In genomic region chr14:105422695-105423487, GRCh38 we compare ENCODE assay signal across 11 cellular contexts. TPM values are rescaled to one million over a fixed set of nuclear protein-coding genes. Genes with fewer than 3 reads are reported as not detected.
A peak's percentile ranks its signal among the peaks of the same experiment; 100 is the strongest.
DNase-seq lines count a peak whose midpoint lies in the region; ATAC-seq and TF ChIP-seq lines count a peak whose summit lies in the region.
"Had no signal": no experiment of that assay in that cellular context is flagged by ENCODE, and none has a peak within 500 bp of the region (broad histone marks: within the 10 kb centered on the region; RNA-seq: fewer than 3 reads in every experiment).

No MANE protein-coding gene starts in this region.

- peak overlapping the region; percentile 81 for H3K4me3 Mint-ChIP-seq in activated CD4-positive, alpha-beta T cell treated with anti-CD3 and anti-CD28 coated beads for 36 hours

- intact Hi-C loops in activated CD4-positive, alpha-beta T cell treated with anti-CD3 and anti-CD28 coated beads for 36 hours (cut with DNase I, micrococcal nuclease) = loop anchor here in 1 of 2 experiments (5.0 kb wide), 1 partner anchor 49 kb away; the partner anchor contains the start of gene CRIP2
- intact Hi-C loops in Right ventricle myocardium superior (cut with DNase I) = no loop called here
- intact Hi-C loops in prostate gland (cut with DNase I) = no loop called here

- H3K4me1 ChIP-seq in prostate gland (replicated peaks) (peaks cover 9% of the 10 kb centered on the region), GM23248 (ENCODE audit: insufficient read depth) (no peaks in the 10 kb centered on the region)

- H3K27ac Mint-ChIP-seq in activated CD4-positive, alpha-beta T cell treated with anti-CD3 and anti-CD28 coated beads for 36 hours = peak overlapping the region; percentile 51

- peaks cover 41% of the 10 kb centered on the region for H3K36me3 Mint-ChIP-seq in activated CD4-positive, alpha-beta T cell treated with anti-CD3 and anti-CD28 coated beads for 36 hours (ENCODE audit: low read depth)

- H2AFZ ChIP-seq in SU-DHL-6 (ENCODE audit: low read depth, low read length, severe bottlenecking) (no peak overlapping the region), GM23248 (no peak overlapping the region)

- peaks cover 30% of the 10 kb centered on the region for H3K4me1 Mint-ChIP-seq in activated CD4-positive, alpha-beta T cell treated with anti-CD3 and anti-CD28 coated beads for 36 hours

- H3K4me2 ChIP-seq in SU-DHL-6 (ENCODE audit: low read depth, low read length, poor library complexity, severe bottlenecking) (peak overlapping the region; percentile 82), GM23248 (ENCODE audit: unreplicated experiment) (no peak overlapping the region)
- H3K4me2 ChIP-seq: A549 had no signal

- H3K79me2 ChIP-seq in SU-DHL-6 (ENCODE audit: insufficient read depth, low read length) (peaks cover 77% of the 10 kb centered on the region), GM23248 (ENCODE audit: insufficient read depth) (peaks cover 80% of the 10 kb centered on the region)

- POLR2A ChIA-PET in activated CD4-positive, alpha-beta T cell treated with anti-CD3 and anti-CD28 coated beads for 36 hours (lab: Charles Lee) = no interaction called here

- in situ Hi-C loops in GM23248 (cut with MboI) = no loop called here

- no peaks in the 10 kb centered on the region for H3K9me3 Mint-ChIP-seq in activated CD4-positive, alpha-beta T cell treated with anti-CD3 and anti-CD28 coated beads for 36 hours (ENCODE audit: low read depth)

- DNase-seq in activated CD4-positive, alpha-beta T cell treated with anti-CD3 and anti-CD28 coated beads for 36 hours = no peak
- DNase-seq in activated CD4-positive, alpha-beta T cell treated with anti-CD3 and anti-CD28 coated beads for 4 hours = no peak
- DNase-seq in Right ventricle myocardium superior (no peak), prostate gland (ENCODE audit: low spot score) (peak; percentile 29), GM23248 (no peak)
- DNase-seq: NCI-H1417; stimulated activated CD4-positive, alpha-beta T cell treated with anti-CD3 and anti-CD28 coated beads, Interleukin-15, amount 100 ng/mL, for 24 hours had no signal

- H3K9me3 ChIP-seq in SU-DHL-6 (ENCODE audit: insufficient read depth, low read length) (no peaks in the 10 kb centered on the region), prostate gland (no peaks in the 10 kb centered on the region), GM23248 (ENCODE audit: low read depth) (no peaks in the 10 kb centered on the region)
- H3K9me3 ChIP-seq: A549 had no signal

- H3K36me3 ChIP-seq in SU-DHL-6 (ENCODE audit: low read length) = no peaks in the 10 kb centered on the region
- H3K36me3 ChIP-seq in prostate gland = no peaks in the 10 kb centered on the region
- no peaks in the 10 kb centered on the region for H3K36me3 ChIP-seq in GM23248 (ENCODE audit: low read depth)

- H3F3A ChIP-seq in SU-DHL-6 (ENCODE audit: insufficient read depth) = no peaks in the 10 kb centered on the region
- H3F3A ChIP-seq in GM23248 (ENCODE audit: insufficient read depth) = no peaks in the 10 kb centered on the region

- H3K9me2 ChIP-seq in SU-DHL-6 (replicated peaks; ENCODE audit: insufficient read depth, low read length) (no peaks in the 10 kb centered on the region), GM23248 (ENCODE audit: insufficient read depth) (no peaks in the 10 kb centered on the region)

- WGBS in prostate gland = 73% methylated on average over 21 of the region's 21 CpGs
- WGBS in GM23248 (ENCODE audit: low coverage in 1 of 2, low lambda C conversion rate in 2 of 2, missing lambda C conversion rate in 2 of 2), 2 experiments = 79 to 80% methylated on average over 21 of the region's 21 CpGs

- no peaks in the 10 kb centered on the region for H3K27me3 ChIP-seq in SU-DHL-6 (ENCODE audit: low read length)
- no peaks in the 10 kb centered on the region for H3K27me3 ChIP-seq in prostate gland (replicated peaks; ENCODE audit: insufficient read depth)
- H3K27me3 ChIP-seq in GM23248 (replicated peaks; ENCODE audit: insufficient read depth) = no peaks in the 10 kb centered on the region

- H3K27me3 Mint-ChIP-seq in activated CD4-positive, alpha-beta T cell treated with anti-CD3 and anti-CD28 coated beads for 36 hours = no peaks in the 10 kb centered on the region

- no peaks in the 10 kb centered on the region for H4K20me1 ChIP-seq in SU-DHL-6 (ENCODE audit: low read depth, low read length)
- H4K20me1 ChIP-seq in GM23248 (ENCODE audit: insufficient read depth) = no peaks in the 10 kb centered on the region

- TF ChIP-seq CTCF in SU-DHL-6 (IDR thresholded peaks at IDR 0.05; ENCODE audit: insufficient read depth, low read length, poor library complexity, severe bottlenecking) (no peak), prostate gland (IDR thresholded peaks at IDR 0.05) (no peak)

- H3K27ac ChIP-seq in SU-DHL-6 (ENCODE audit: low read depth, low read length) = peak overlapping the region; percentile 63
- H3K27ac ChIP-seq in prostate gland = peak overlapping the region in 1 of 2 donors; percentile 61
- H3K27ac ChIP-seq in GM23248 = no peak overlapping the region

- no peak for TF ChIP-seq POLR2A in prostate gland (IDR thresholded peaks at IDR 0.05)

- H3K9ac ChIP-seq in SU-DHL-6 (ENCODE audit: low read length) (no peak overlapping the region), GM23248 (no peak overlapping the region)

- no peak for ATAC-seq in activated CD4-positive, alpha-beta T cell treated with anti-CD3 and anti-CD28 coated beads for 36 hours
- ATAC-seq in Right ventricle myocardium superior (ENCODE audit: poor library complexity) = peak; percentile 44
- ATAC-seq in HG03175 (IDR thresholded peaks at IDR 0.05; ENCODE audit: unreplicated experiment) = no peak
- no peak for ATAC-seq in GM18858 (IDR thresholded peaks at IDR 0.05; ENCODE audit: unreplicated experiment)
- ATAC-seq: A549 had no signal

- H3K4me3 ChIP-seq in SU-DHL-6 (ENCODE audit: insufficient read depth, low read length, poor library complexity, severe bottlenecking) = no peak overlapping the region
- no peak overlapping the region for H3K4me3 ChIP-seq in prostate gland
- no peak overlapping the region for H3K4me3 ChIP-seq in GM23248
- H3K4me3 ChIP-seq: A549 had no signal

- CTCF ChIA-PET in activated CD4-positive, alpha-beta T cell treated with anti-CD3 and anti-CD28 coated beads for 36 hours (lab: Charles Lee) = no interaction called here

RNA-seq across cellular contexts. Expression of gene MTA1, which starts 3.3 kb away (rescaled TPM):
- total RNA-seq in activated CD4-positive, alpha-beta T cell treated with anti-CD3 and anti-CD28 coated beads for 36 hours = 100 to 1,000 TPM; 136 to 152 TPM
- total RNA-seq in Right ventricle myocardium superior (191 TPM), prostate gland (100 to 1,000 TPM in 1 of 2 donors, 10 to 100 TPM in 1; 58.9 to 155 TPM)
- total RNA-seq in GM23248 (2014; rRNA removed; shearing (Covaris generic)) = 37.0 and 50.3 TPM in 2 replicates
- polyA plus RNA-seq in GM23248 (2016; fragmentation: Nextera tagmentation; extraction: Ambion mirVana) = 8.1 and 9.6 TPM in 2 replicates

RNA-seq across cellular contexts. Expression of gene TEX22, which starts 24.6 kb away (rescaled TPM):
- total RNA-seq in activated CD4-positive, alpha-beta T cell treated with anti-CD3 and anti-CD28 coated beads for 36 hours = 1 to 10 TPM; 1.4 to 2.4 TPM
- total RNA-seq in Right ventricle myocardium superior (1.9 TPM), prostate gland (under 1 TPM; 0.57 to 0.73 TPM)
- 0.13 and 0.43 TPM in 2 replicates for total RNA-seq in GM23248 (2014; rRNA removed; shearing (Covaris generic))
- polyA plus RNA-seq in GM23248 (2016; fragmentation: Nextera tagmentation; extraction: Ambion mirVana) = 0.27 and 0.46 TPM in 2 replicates

RNA-seq across cellular contexts. Expression of gene CRIP2, which starts 51.7 kb away (rescaled TPM):
- 1 to 10 TPM; 1.1 to 1.2 TPM for total RNA-seq in activated CD4-positive, alpha-beta T cell treated with anti-CD3 and anti-CD28 coated beads for 36 hours
- 1,011 TPM for total RNA-seq in Right ventricle myocardium superior
- total RNA-seq in prostate gland = 100 to 1,000 TPM in 1 of 2 donors, 10 to 100 TPM in 1; 86.7 to 134 TPM
- 149 and 188 TPM in 2 replicates for total RNA-seq in GM23248 (2014; rRNA removed; shearing (Covaris generic))
- 317 and 319 TPM in 2 replicates for polyA plus RNA-seq in GM23248 (2016; fragmentation: Nextera tagmentation; extraction: Ambion mirVana)

Comparison
In these comparisons a context has a peak if more than half of its experiments do, and no peak if none do; other contexts are left out.
1. RNA of gene CRIP2, which starts 51.7 kb away (total RNA-seq): 1,011 TPM in Right ventricle myocardium superior (single experiment), 149 to 188 TPM in GM23248 and 86.7 to 134 TPM in prostate gland; 1.1 to 1.2 TPM in activated CD4-positive, alpha-beta T cell treated with anti-CD3 and anti-CD28 coated beads for 36 hours; every median in the first group is over 10 times any median in the second.